In the genomic region with DNA sequence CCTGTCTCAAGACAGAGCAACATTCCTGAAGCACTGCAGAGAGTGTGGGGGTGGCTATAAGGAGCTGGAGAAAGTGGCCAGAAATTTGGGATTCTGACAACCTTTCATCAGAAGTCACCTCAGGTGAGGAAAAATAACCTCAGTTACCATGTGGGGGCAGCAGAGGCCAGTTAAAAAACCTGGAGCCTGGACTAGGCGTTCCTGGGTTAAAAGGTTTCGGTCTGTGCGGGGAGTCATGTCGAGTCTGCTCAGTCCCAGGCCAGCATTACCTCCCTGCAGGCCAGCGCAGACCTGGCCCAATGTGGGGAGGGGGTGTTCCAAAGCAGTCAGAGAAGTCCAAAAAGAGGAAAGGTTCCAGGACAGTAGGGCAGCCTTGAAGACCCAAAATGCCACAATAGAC, we compare ENCODE assay signal across 8 cellular contexts. TPM values are rescaled to one million over a fixed set of nuclear protein-coding genes. Genes with fewer than 3 reads are reported as not detected.
DNase-seq lines count a peak whose midpoint lies in the region; ATAC-seq and TF ChIP-seq lines count a peak whose summit lies in the region.
"Had no signal": no experiment of that assay in that cellular context is flagged by ENCODE, and none has a peak within 500 bp of the region (broad histone marks: within the 10 kb centered on the region; RNA-seq: fewer than 3 reads in every experiment).

No MANE protein-coding gene starts in this region.

- DNase-seq in GM06990 (ENCODE audit: extremely low read depth, insufficient read length) (no peak), heart right ventricle (peak; percentile 6 to 14)
- DNase-seq in activated CD4-positive, alpha-beta T cell treated with anti-CD3 and anti-CD28 coated beads for 48 hours, result peak; percentile 49
- peak; percentile 15 to 32 for DNase-seq in stimulated activated naive CD8-positive, alpha-beta T cell treated with anti-CD3 and anti-CD28 coated beads, Interleukin-15, amount 100 ng/mL, for 72 hours
- no peak for DNase-seq in effector memory CD8-positive, alpha-beta T cell

- H3K27me3 ChIP-seq in GM06990 (replicated peaks; ENCODE audit: control insufficient read depth, insufficient read depth, low read length) (no peaks in the 10 kb centered on the region; the same call in 1 of the 2 replicates), heart right ventricle (peaks cover 0 to 67% (median 0%) of the 10 kb centered on the region in 7 donors)

- no peaks in the 10 kb centered on the region for H3K36me3 Mint-ChIP-seq in effector memory CD8-positive, alpha-beta T cell (ENCODE audit: insufficient read depth)

- no peak overlapping the region for H3K4me3 ChIP-seq in GM06990 (replicated peaks; ENCODE audit: low read depth, low read length)
- H3K4me3 ChIP-seq in heart right ventricle, result no peak overlapping the region

- H3K27ac Mint-ChIP-seq in stimulated activated naive CD8-positive, alpha-beta T cell treated with anti-CD3 and anti-CD28 coated beads, Interleukin-15, amount 100 ng/mL, for 72 hours, result no peak overlapping the region
- H3K27ac Mint-ChIP-seq in effector memory CD8-positive, alpha-beta T cell, result no peak overlapping the region
- H3K27ac Mint-ChIP-seq: T-helper 17 cell had no signal

- H3K27me3 Mint-ChIP-seq in stimulated activated naive CD8-positive, alpha-beta T cell treated with anti-CD3 and anti-CD28 coated beads, Interleukin-15, amount 100 ng/mL, for 72 hours, result peaks cover 7% of the 10 kb centered on the region
- H3K27me3 Mint-ChIP-seq in effector memory CD8-positive, alpha-beta T cell, result peaks cover 7 to 9% of the 10 kb centered on the region in 2 donors

- H3K4me1 ChIP-seq in heart right ventricle, result no peaks in the 10 kb centered on the region

- H3K9me3 ChIP-seq in heart right ventricle, result no peaks in the 10 kb centered on the region

- peak; percentile 47 for ATAC-seq in HG03378 (IDR thresholded peaks at IDR 0.05; ENCODE audit: unreplicated experiment)
- ATAC-seq in heart right ventricle, result peak in 7 of 8 donors; percentile 38 to 63 (median 49)
- ATAC-seq in stimulated activated naive CD8-positive, alpha-beta T cell treated with anti-CD3 and anti-CD28 coated beads, Interleukin-15, amount 100 ng/mL, for 72 hours, result no peak
- no peak for ATAC-seq in effector memory CD8-positive, alpha-beta T cell (replicated peaks)
- ATAC-seq in GM21526 (IDR thresholded peaks at IDR 0.05; ENCODE audit: low FRiP score, unreplicated experiment), result no peak
- ATAC-seq: T-helper 17 cell had no signal

- H3K27ac ChIP-seq in heart right ventricle, result no peak overlapping the region

- H3K9me3 Mint-ChIP-seq in stimulated activated naive CD8-positive, alpha-beta T cell treated with anti-CD3 and anti-CD28 coated beads, Interleukin-15, amount 100 ng/mL, for 72 hours, result no peaks in the 10 kb centered on the region
- no peaks in the 10 kb centered on the region for H3K9me3 Mint-ChIP-seq in effector memory CD8-positive, alpha-beta T cell

- H3K36me3 ChIP-seq in GM06990 (ENCODE audit: control insufficient read depth, insufficient read depth, low read length) (no peaks in the 10 kb centered on the region), heart right ventricle (no peaks in the 10 kb centered on the region)

- intact Hi-C loops in heart right ventricle (cut with DNase I), result loop anchor here in 9 of 10 donors (2.0 to 10.0 kb wide), 4 partner anchors 539 to 604 kb away; no protein-coding TSS in a partner anchor

- peak; percentile 50 for TF ChIP-seq CTCF in GM06990 (IDR thresholded peaks at IDR 0.05; ENCODE audit: insufficient read depth, low read length, poor library complexity, severe bottlenecking)
- peak in 8 of 9 donors; percentile 10 to 54 (median 46) for TF ChIP-seq CTCF in heart right ventricle (IDR thresholded peaks at IDR 0.05)

- 5 to 15% methylated on average over 5 of the region's 5 CpGs for WGBS in heart right ventricle, 2 donors

- H3K4me3 Mint-ChIP-seq in stimulated activated naive CD8-positive, alpha-beta T cell treated with anti-CD3 and anti-CD28 coated beads, Interleukin-15, amount 100 ng/mL, for 72 hours, result no peak overlapping the region
- no peak overlapping the region for H3K4me3 Mint-ChIP-seq in effector memory CD8-positive, alpha-beta T cell
- H3K4me3 Mint-ChIP-seq: T-helper 17 cell had no signal

- H3K4me1 Mint-ChIP-seq in stimulated activated naive CD8-positive, alpha-beta T cell treated with anti-CD3 and anti-CD28 coated beads, Interleukin-15, amount 100 ng/mL, for 72 hours, result no peaks in the 10 kb centered on the region
- no peaks in the 10 kb centered on the region for H3K4me1 Mint-ChIP-seq in effector memory CD8-positive, alpha-beta T cell (ENCODE audit: low read depth in 2 of 2)

RNA-seq across cellular contexts. Expression of a gene that starts 10.9 kb away (rescaled TPM):
- total RNA-seq in heart right ventricle, result 10 to 100 TPM in 7 of 10 donors, 1 to 10 TPM in 3; 4.5 to 37.6 (median 11.7) TPM
- polyA plus RNA-seq in heart right ventricle, result 10 to 100 TPM in 1 of 2 donors, under 1 TPM in 1; 0.39 to 14.5 TPM

Comparison
In these comparisons a context has a peak if more than half of its experiments do, and no peak if none do; other contexts are left out.
1. DNase-seq: peak in activated CD4-positive, alpha-beta T cell treated with anti-CD3 and anti-CD28 coated beads for 48 hours (single experiment), heart right ventricle (2 of 2) and stimulated activated naive CD8-positive, alpha-beta T cell treated with anti-CD3 and anti-CD28 coated beads, Interleukin-15, amount 100 ng/mL, for 72 hours (2 of 2); none in GM06990 (single experiment) and effector memory CD8-positive, alpha-beta T cell (0 of 3).
2. ATAC-seq: peak in HG03378 (single experiment) and heart right ventricle (7 of 8); none in stimulated activated naive CD8-positive, alpha-beta T cell treated with anti-CD3 and anti-CD28 coated beads, Interleukin-15, amount 100 ng/mL, for 72 hours (single experiment), effector memory CD8-positive, alpha-beta T cell (single experiment) and GM21526 (single experiment).